ENCODE assay signal across 8 cellular contexts in genomic region chr19:1384478-1385110, GRCh38. TPM values are rescaled to one million over a fixed set of nuclear protein-coding genes. Genes with fewer than 3 reads are reported as not detected.
DNase-seq lines count a peak whose midpoint lies in the region; ATAC-seq and TF ChIP-seq lines count a peak whose summit lies in the region.

No MANE protein-coding gene starts in this region.

- H2AFZ ChIP-seq in mesenchymal stem cell (ENCODE audit: low read depth, low read length) = no peak overlapping the region

- H3K9me3 ChIP-seq in left ventricle myocardium inferior (replicated peaks) (no peaks in the 10 kb centered on the region), mesenchymal stem cell (ENCODE audit: control insufficient read depth, low read length) (no peaks in the 10 kb centered on the region), aorta (ENCODE audit: control insufficient read depth, low read length) (no peaks in the 10 kb centered on the region)

- peak overlapping the region; percentile 61 for H3K4me2 ChIP-seq in mesenchymal stem cell (ENCODE audit: low read length, poor library complexity, severe bottlenecking)

- H2BK120ac ChIP-seq in mesenchymal stem cell (ENCODE audit: low read depth, low read length) = no peak overlapping the region

- TF ChIP-seq CTCF in left ventricle myocardium inferior (IDR thresholded peaks at IDR 0.05; ENCODE audit: borderline replicate concordance) = no peak
- TF ChIP-seq CTCF in brain (conservative IDR thresholded peaks at IDR 0.05) = no peak

- peak overlapping the region; percentile 51 to 91 (median 88) for H3K27ac Mint-ChIP-seq in brain

- intact Hi-C loops in left ventricle myocardium inferior (cut with micrococcal nuclease) = no loop called here
- intact Hi-C loops in left cardiac atrium (cut with DNase I) = no loop called here
- intact Hi-C loops in aorta (cut with DNase I) = no loop called here

- H3K36me3 ChIP-seq in left ventricle myocardium inferior (peaks cover 27% of the 10 kb centered on the region), mesenchymal stem cell (ENCODE audit: control insufficient read depth in 1 of 2, insufficient read depth in 2 of 2, low read depth in 1 of 2, low read length in 2 of 2) (peaks cover 14 to 34% of the 10 kb centered on the region in 2 experiments), aorta (ENCODE audit: control insufficient read depth in 1 of 2, insufficient read depth in 2 of 2, low read length in 1 of 2) (peaks cover 2 to 3% of the 10 kb centered on the region in 2 donors)

- 58% methylated on average over 17 of the region's 17 CpGs for WGBS in mesenchymal stem cell
- 41 to 43% methylated on average over 17 of the region's 17 CpGs for WGBS in aorta, 2 donors

- peaks cover 7% of the 10 kb centered on the region for H3K27me3 Mint-ChIP-seq in brain

- H2BK12ac ChIP-seq in mesenchymal stem cell (ENCODE audit: low read length in 2 of 2) = no peak overlapping the region

- peaks cover 0 to 10% (median 0%) of the 10 kb centered on the region in 5 experiments for H3K9me3 Mint-ChIP-seq in brain

- no peak overlapping the region for H2AK5ac ChIP-seq in mesenchymal stem cell (ENCODE audit: low read length, severe bottlenecking)

- peaks cover 39% of the 10 kb centered on the region for H3K4me1 Mint-ChIP-seq in brain

- peak overlapping the region; percentile 87 for H3K4me3 ChIP-seq in left ventricle myocardium inferior
- H3K4me3 ChIP-seq in mesenchymal stem cell (ENCODE audit: insufficient read depth in 1 of 2, low read depth in 1 of 2, low read length in 2 of 2) = peak overlapping the region; percentile 86 to 96
- H3K4me3 ChIP-seq in aorta (ENCODE audit: low read length in 2 of 2) = peak overlapping the region; percentile 50 to 77

- H3K9ac ChIP-seq in mesenchymal stem cell (ENCODE audit: low read length) = peak overlapping the region; percentile 96

- no peak overlapping the region for H3K14ac ChIP-seq in mesenchymal stem cell (ENCODE audit: low read length in 2 of 2)

- H4K91ac ChIP-seq in mesenchymal stem cell (ENCODE audit: low read length) = no peak overlapping the region

- H3K4me3 Mint-ChIP-seq in brain = peak overlapping the region; percentile 86 to 94 (median 90)

- no peak overlapping the region for H3K4ac ChIP-seq in mesenchymal stem cell (ENCODE audit: low read depth in 1 of 2, low read length in 2 of 2)

- H3K27ac ChIP-seq in left ventricle myocardium inferior (replicated peaks) (peak overlapping the region; percentile 98), mesenchymal stem cell (ENCODE audit: low read length, poor library complexity, severe bottlenecking) (no peak overlapping the region), aorta (ENCODE audit: low read depth in 1 of 2, low read length in 2 of 2) (no peak overlapping the region)

- H3K23ac ChIP-seq in mesenchymal stem cell (ENCODE audit: low read length in 2 of 2) = no peak overlapping the region

- DNase-seq in left ventricle myocardium inferior (no peak), left cardiac atrium (no peak), mesenchymal stem cell (peak; percentile 26), aorta (no peak), LoVo (ENCODE audit: low spot score) (no peak)

- no peak overlapping the region for H2BK15ac ChIP-seq in mesenchymal stem cell (ENCODE audit: low read depth, poor library complexity, severe bottlenecking)

- no peak overlapping the region for H2BK5ac ChIP-seq in mesenchymal stem cell (ENCODE audit: low read depth, low read length, poor library complexity, severe bottlenecking)

- no peak for ATAC-seq in left cardiac atrium
- ATAC-seq in aorta (ENCODE audit: low FRiP score) = no peak
- no peak for ATAC-seq in GM21367 (IDR thresholded peaks at IDR 0.05; ENCODE audit: unreplicated experiment)
- no peak for ATAC-seq in GM19023 (IDR thresholded peaks at IDR 0.05; ENCODE audit: unreplicated experiment)

- H3K27me3 ChIP-seq in left ventricle myocardium inferior (ENCODE audit: low read depth) (no peaks in the 10 kb centered on the region), mesenchymal stem cell (ENCODE audit: control insufficient read depth in 1 of 2, insufficient read depth in 1 of 2, low read length in 2 of 2) (no peaks in the 10 kb centered on the region), aorta (ENCODE audit: control insufficient read depth in 1 of 2, insufficient read depth in 2 of 2, low read length in 1 of 2) (no peaks in the 10 kb centered on the region)

- peaks cover 31% of the 10 kb centered on the region for H3K79me1 ChIP-seq in mesenchymal stem cell (replicated peaks; ENCODE audit: low read length, poor library complexity, severe bottlenecking)

- H3K4me1 ChIP-seq in left ventricle myocardium inferior = peaks cover 72% of the 10 kb centered on the region
- peaks cover 6% of the 10 kb centered on the region for H3K4me1 ChIP-seq in mesenchymal stem cell (ENCODE audit: control insufficient read depth, insufficient read depth, low read depth, low read length)
- H3K4me1 ChIP-seq in aorta (ENCODE audit: control insufficient read depth in 1 of 2, insufficient read depth in 2 of 2, low read length in 2 of 2) = peaks cover 0 to 3% of the 10 kb centered on the region in 2 donors

- H3K36me3 Mint-ChIP-seq in brain = peaks cover 9% of the 10 kb centered on the region

- H3K18ac ChIP-seq in mesenchymal stem cell (ENCODE audit: low read depth in 1 of 2, low read length in 2 of 2) = no peak overlapping the region

- H4K8ac ChIP-seq in mesenchymal stem cell (ENCODE audit: low read length) = no peak overlapping the region

RNA-seq across cellular contexts. Expression of gene NDUFS7, which starts 0.9 kb away (rescaled TPM):
- total RNA-seq in left ventricle myocardium inferior = 380 TPM
- total RNA-seq in left cardiac atrium = 100 to 1,000 TPM; 240 to 267 TPM
- 275 TPM for polyA plus RNA-seq in brain (ENCODE audit: insufficient read depth, low read depth, low replicate concordance)
- polyA plus RNA-seq in mesenchymal stem cell (2013, experiment 1 of 2) = 54.3 TPM
- 52.4 TPM for polyA plus RNA-seq in mesenchymal stem cell (2013, experiment 2 of 2)
- 10 to 100 TPM; 47.7 to 47.8 TPM for total RNA-seq in aorta
- polyA plus RNA-seq in aorta = 100 to 1,000 TPM in 1 of 2 donors, 10 to 100 TPM in 1; 72.6 to 105 TPM

RNA-seq across cellular contexts. Expression of gene GAMT, which starts 16.7 kb away (rescaled TPM):
- 77.0 TPM for total RNA-seq in left ventricle myocardium inferior
- total RNA-seq in left cardiac atrium = 10 to 100 TPM; 36.0 to 48.1 TPM
- polyA plus RNA-seq in brain (ENCODE audit: insufficient read depth, low read depth, low replicate concordance) = 146 TPM
- polyA plus RNA-seq in mesenchymal stem cell (2013, experiment 1 of 2) = 33.5 TPM
- 34.5 TPM for polyA plus RNA-seq in mesenchymal stem cell (2013, experiment 2 of 2)
- 10 to 100 TPM in 1 of 2 donors, 1 to 10 TPM in 1; 7.9 to 16.1 TPM for total RNA-seq in aorta
- polyA plus RNA-seq in aorta = 10 to 100 TPM; 21.2 to 40.2 TPM

RNA-seq across cellular contexts. Expression of gene DAZAP1, which starts 22.8 kb away (rescaled TPM):
- total RNA-seq in left ventricle myocardium inferior (81.8 TPM), left cardiac atrium (10 to 100 TPM; 74.1 to 95.7 TPM), aorta (10 to 100 TPM; 75.2 to 77.9 TPM)
- polyA plus RNA-seq in brain (ENCODE audit: insufficient read depth, low read depth, low replicate concordance) (81.4 TPM), aorta (10 to 100 TPM; 44.8 to 79.0 TPM)
- polyA plus RNA-seq in mesenchymal stem cell (2013, experiment 1 of 2) = 65.2 TPM
- polyA plus RNA-seq in mesenchymal stem cell (2013, experiment 2 of 2) = 66.2 TPM

RNA-seq across cellular contexts. Expression of gene RPS15, which starts 53.6 kb away (rescaled TPM):
- 588 TPM for total RNA-seq in left ventricle myocardium inferior
- total RNA-seq in left cardiac atrium = 100 to 1,000 TPM; 714 to 737 TPM
- 3,425 TPM for polyA plus RNA-seq in brain (ENCODE audit: insufficient read depth, low read depth, low replicate concordance)
- 2,213 TPM for polyA plus RNA-seq in mesenchymal stem cell (2013, experiment 1 of 2)
- 2,093 TPM for polyA plus RNA-seq in mesenchymal stem cell (2013, experiment 2 of 2)
- 100 to 1,000 TPM; 707 to 750 TPM for total RNA-seq in aorta
- 1,000 to 10,000 TPM; 2,784 to 2,878 TPM for polyA plus RNA-seq in aorta
